8 cellular contexts compared by ENCODE assay signal in genomic region chr12:67268896-67269631, GRCh38. TPM values are rescaled to one million over a fixed set of nuclear protein-coding genes. Genes with fewer than 3 reads are reported as not detected.
A peak's percentile ranks its signal among the peaks of the same experiment; 100 is the strongest.
DNase-seq lines count a peak whose midpoint lies in the region; ATAC-seq and TF ChIP-seq lines count a peak whose summit lies in the region.

CAND1 (plus strand) TSS chr12:67269358; CDS start chr12:67269718, 360 bp downstream.

- peak; percentile 98 for DNase-seq in AG08395 (ENCODE audit: low spot score)
- peak; percentile 99 for DNase-seq in NCI-H345 (lab: John Stamatoyannopoulos, UW)
- peak; percentile 82 to 90 (median 86) for DNase-seq in activated CD4-positive, CD25-positive, alpha-beta regulatory T cell (lab: John Stamatoyannopoulos, UW)
- DNase-seq in central memory CD4-positive, alpha-beta T cell, result peak; percentile 98
- peak; percentile 96 to 98 (median 98) for DNase-seq in immature natural killer cell
- DNase-seq in spleen, result peak; percentile 98

- peak within 1 kb of the TSS; percentile 68 to 90 (median 82) for H3K4me3 ChIP-seq in spleen

- no peaks in the 10 kb centered on the region for H3K36me3 Mint-ChIP-seq in immature natural killer cell

- intact Hi-C loops in spleen (cut with DNase I; ENCODE audit: low total_unique reads), result no loop called here

- no peaks in the 10 kb centered on the region for H3K9me3 Mint-ChIP-seq in immature natural killer cell

- peaks cover 39 to 56% of the 10 kb centered on the region in 2 donors for H3K4me1 Mint-ChIP-seq in immature natural killer cell

- peaks cover 4 to 15% (median 6%) of the 10 kb centered on the region in 3 donors for H3K27me3 Mint-ChIP-seq in immature natural killer cell (ENCODE audit: low read depth in 3 of 3)

- peaks cover 0 to 7% (median 0%) of the 10 kb centered on the region in 6 donors for H3K36me3 ChIP-seq in spleen

- peak within 1 kb of the TSS; percentile 98 to 100 (median 98) for H3K27ac Mint-ChIP-seq in immature natural killer cell

- TF ChIP-seq CTCF in spleen (IDR thresholded peaks at IDR 0.05 in 8 of 11, conservative IDR thresholded peaks at IDR 0.05 in 3 of 11), result peak in 6 of 11 experiments; percentile 5 to 48 (median 20)

- H3K27ac ChIP-seq in spleen, result peak within 1 kb of the TSS; percentile 92 to 98 (median 96)

- 0 to 1% (median 0%) methylated on average over 31 to 61 of the region's 61 CpGs for WGBS in spleen, 5 donors

- peak in 2 of 3 donors; percentile 17 to 44 for TF ChIP-seq POLR2A in spleen (IDR thresholded peaks at IDR 0.05)

- ATAC-seq in GM19023 (IDR thresholded peaks at IDR 0.05; ENCODE audit: unreplicated experiment), result peak; percentile 70
- ATAC-seq in HG03280 (IDR thresholded peaks at IDR 0.05; ENCODE audit: unreplicated experiment), result peak; percentile 76

- no peaks in the 10 kb centered on the region for H3K27me3 ChIP-seq in spleen (replicated peaks in 1 of 7)

- peaks cover 20 to 53% (median 47%) of the 10 kb centered on the region in 6 donors for H3K4me1 ChIP-seq in spleen

- H3K9me3 ChIP-seq in spleen, result no peaks in the 10 kb centered on the region

- peak within 1 kb of the TSS; percentile 85 to 91 (median 87) for H3K4me3 Mint-ChIP-seq in immature natural killer cell

RNA-seq across cellular contexts. Expression of gene CAND1, which starts in this region (rescaled TPM):
- polyA plus RNA-seq in immature natural killer cell, result 10 to 100 TPM; 38.9 to 70.2 (median 45.4) TPM
- 100 to 1,000 TPM in 3 of 7 donors, 10 to 100 TPM in 4; 72.9 to 111 (median 91.6) TPM for total RNA-seq in spleen
- polyA plus RNA-seq in spleen, result 10 to 100 TPM; 14.1 to 20.8 (median 17.7) TPM

Comparison
In these comparisons a context has a peak if more than half of its experiments do, and no peak if none do; other contexts are left out.
1. Peak in every context shown above with its lines: DNase-seq, ATAC-seq, H3K4me3 ChIP-seq and H3K27ac ChIP-seq.